In the genomic region with DNA sequence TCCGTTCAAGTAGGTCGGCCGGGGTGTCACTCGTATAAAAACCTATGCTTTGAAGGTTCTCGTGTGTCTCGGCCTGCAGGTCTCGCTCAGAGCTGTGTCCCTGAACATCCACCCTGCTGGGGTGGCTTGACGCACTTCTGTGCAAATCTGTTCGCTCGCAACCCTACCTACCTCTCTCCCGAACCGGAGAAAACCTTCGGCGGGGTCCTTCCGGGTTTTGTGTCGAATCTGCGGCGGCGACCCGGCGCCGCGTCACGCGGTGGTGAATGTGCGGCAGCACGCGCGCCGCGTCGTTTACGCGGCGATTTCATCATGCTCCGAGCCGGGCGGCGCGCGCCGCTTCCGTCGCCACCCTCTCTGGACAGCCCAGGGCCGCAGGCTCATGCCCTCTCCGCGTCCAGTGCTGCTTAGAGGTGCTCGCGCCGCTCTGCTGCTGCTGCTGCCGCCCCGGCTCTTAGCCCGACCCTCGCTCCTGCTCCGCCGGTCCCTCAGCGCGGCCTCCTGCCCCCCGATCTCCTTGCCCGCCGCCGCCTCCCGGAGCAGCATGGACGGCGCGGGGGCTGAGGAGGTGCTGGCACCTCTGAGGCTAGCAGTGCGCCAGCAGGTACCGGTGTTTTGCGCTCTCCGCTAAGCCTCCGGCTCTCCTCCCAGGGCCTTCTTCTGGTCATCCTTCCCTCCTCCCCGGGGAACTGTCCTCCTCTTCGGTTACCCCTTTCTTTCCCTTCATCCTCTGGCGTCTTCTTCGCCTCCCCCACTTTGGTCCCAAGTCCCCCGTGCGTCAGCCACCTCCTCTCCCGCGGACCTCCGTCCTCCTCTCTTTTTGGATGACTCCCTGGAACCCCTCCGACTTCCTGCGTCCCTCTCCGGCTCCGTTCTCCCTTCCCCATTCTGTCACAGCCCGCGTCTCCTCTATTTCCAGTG, we compare ENCODE assay signal across 1 cellular context.
A peak's percentile ranks its signal among the peaks of the same experiment; 100 is the strongest.
TF ChIP-seq lines count a peak whose summit lies in the region.

Gene GARS1, plus strand, starts transcription at position 339 of the 921 bp plus-strand sequence. Its CDS starts 44 bp downstream, at position 383.

TF ChIP-seq in HepG2, 621 proteins besides CTCF, POLR2A, EP300 and RAD21 (continued from another document and continues in another):
- TF ChIP-seq, protein P1, sequence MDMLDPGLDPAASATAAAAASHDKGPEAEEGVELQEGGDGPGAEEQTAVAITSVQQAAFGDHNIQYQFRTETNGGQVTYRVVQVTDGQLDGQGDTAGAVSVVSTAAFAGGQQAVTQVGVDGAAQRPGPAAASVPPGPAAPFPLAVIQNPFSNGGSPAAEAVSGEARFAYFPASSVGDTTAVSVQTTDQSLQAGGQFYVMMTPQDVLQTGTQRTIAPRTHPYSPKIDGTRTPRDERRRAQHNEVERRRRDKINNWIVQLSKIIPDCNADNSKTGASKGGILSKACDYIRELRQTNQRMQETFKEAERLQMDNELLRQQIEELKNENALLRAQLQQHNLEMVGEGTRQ (IDR thresholded peaks at IDR 0.05; ENCODE audit: low read depth, low read length): no peak
- TF ChIP-seq, protein P1 (CRISPR knock-in tag; IDR thresholded peaks at IDR 0.05; ENCODE audit: borderline replicate concordance): 0 out of 2 replicates have a peak, but pooled peaks have one; percentile 17
- TF ChIP-seq ZKSCAN8 (CRISPR knock-in tag; IDR thresholded peaks at IDR 0.05; ENCODE audit: borderline replicate concordance): peak; percentile 85
- peak; percentile 88; the same call in 1 of the 2 replicates for TF ChIP-seq ZNF790 (CRISPR knock-in tag; IDR thresholded peaks at IDR 0.05; ENCODE audit: borderline replicate concordance)
- no peak; the same call in 1 of the 2 replicates for TF ChIP-seq ZNF432 (CRISPR knock-in tag; IDR thresholded peaks at IDR 0.05; ENCODE audit: borderline replicate concordance)
- peak; percentile 87 for TF ChIP-seq ARNTL (CRISPR knock-in tag; IDR thresholded peaks at IDR 0.05)
- peak; percentile 73 for TF ChIP-seq SAFB2 (CRISPR knock-in tag; IDR thresholded peaks at IDR 0.05; ENCODE audit: borderline replicate concordance, low read depth)
- no peak; the same call in 1 of the 2 replicates for TF ChIP-seq ELF4 (CRISPR knock-in tag; IDR thresholded peaks at IDR 0.05; ENCODE audit: borderline replicate concordance)
- TF ChIP-seq BCL6 (CRISPR knock-in tag; IDR thresholded peaks at IDR 0.05): peak; percentile 55
- TF ChIP-seq ZNF670 (CRISPR knock-in tag; IDR thresholded peaks at IDR 0.05; ENCODE audit: borderline replicate concordance): peak; percentile 87
- peak; percentile 69 for TF ChIP-seq HCFC1 (IDR thresholded peaks at IDR 0.05; ENCODE audit: low read depth, low read length)
- peak; percentile 55 for TF ChIP-seq SKI (IDR thresholded peaks at IDR 0.05; ENCODE audit: partially characterized antibody)
- no peak for TF ChIP-seq PLSCR1 (CRISPR knock-in tag; IDR thresholded peaks at IDR 0.05; ENCODE audit: borderline replicate concordance)
- no peak for TF ChIP-seq ONECUT2 (CRISPR knock-in tag; IDR thresholded peaks at IDR 0.05)
- TF ChIP-seq, protein P2, sequence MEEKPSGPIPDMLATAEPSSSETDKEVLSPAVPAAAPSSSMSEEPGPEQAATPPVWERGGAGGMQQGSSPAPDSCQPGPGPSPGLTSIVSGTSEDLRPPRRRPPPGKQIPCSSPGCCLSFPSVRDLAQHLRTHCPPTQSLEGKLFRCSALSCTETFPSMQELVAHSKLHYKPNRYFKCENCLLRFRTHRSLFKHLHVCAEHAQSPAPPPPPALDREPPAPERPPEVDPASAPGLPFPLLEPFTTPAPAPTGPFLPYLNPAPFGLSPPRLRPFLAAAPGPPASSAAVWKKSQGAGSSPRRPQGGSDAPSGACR (CRISPR knock-in tag; IDR thresholded peaks at IDR 0.05): peak; percentile 70
- TF ChIP-seq NFATC3 (CRISPR knock-in tag; IDR thresholded peaks at IDR 0.05): no peak
- TF ChIP-seq TCF7 (IDR thresholded peaks at IDR 0.05; ENCODE audit: low read depth): no peak
- TF ChIP-seq ZFP41 (CRISPR knock-in tag; IDR thresholded peaks at IDR 0.05; ENCODE audit: borderline replicate concordance): 0 out of 2 replicates have a peak, but pooled peaks have one; percentile 31
- TF ChIP-seq ZNF704 (CRISPR knock-in tag; IDR thresholded peaks at IDR 0.05; ENCODE audit: borderline replicate concordance): peak; percentile 82; the same call in 1 of the 2 replicates
- peak; percentile 75; the same call in 1 of the 2 replicates for TF ChIP-seq ZNF839 (CRISPR knock-in tag; IDR thresholded peaks at IDR 0.05; ENCODE audit: borderline replicate concordance)
- TF ChIP-seq AKNA (CRISPR knock-in tag; IDR thresholded peaks at IDR 0.05; ENCODE audit: borderline replicate concordance): 0 out of 2 replicates have a peak, but pooled peaks have one; percentile 26
- no peak for TF ChIP-seq PRMT3 (CRISPR knock-in tag; IDR thresholded peaks at IDR 0.05; ENCODE audit: borderline replicate concordance, low read depth)
- peak; percentile 68 for TF ChIP-seq TARDBP (CRISPR knock-in tag; IDR thresholded peaks at IDR 0.05)
- TF ChIP-seq NFKB2 (CRISPR knock-in tag; IDR thresholded peaks at IDR 0.05; ENCODE audit: borderline replicate concordance): peak; percentile 91; the same call in 1 of the 2 replicates
- TF ChIP-seq XRCC5 (optimal IDR thresholded peaks at IDR 0.05; ENCODE audit: low read length): no peak
- no peak for TF ChIP-seq ZNF75D (CRISPR knock-in tag; IDR thresholded peaks at IDR 0.05; ENCODE audit: borderline replicate concordance)
- TF ChIP-seq SP5 (CRISPR knock-in tag; IDR thresholded peaks at IDR 0.05; ENCODE audit: borderline replicate concordance, low read depth): no peak
- peak; percentile 93 for TF ChIP-seq THAP11 (CRISPR knock-in tag; IDR thresholded peaks at IDR 0.05)
- TF ChIP-seq FOXJ3 (CRISPR knock-in tag; IDR thresholded peaks at IDR 0.05; ENCODE audit: borderline replicate concordance): peak; percentile 78
- TF ChIP-seq MIER2 (CRISPR knock-in tag; IDR thresholded peaks at IDR 0.05): peak; percentile 70; the same call in 1 of the 2 replicates
- TF ChIP-seq, protein P3, sequence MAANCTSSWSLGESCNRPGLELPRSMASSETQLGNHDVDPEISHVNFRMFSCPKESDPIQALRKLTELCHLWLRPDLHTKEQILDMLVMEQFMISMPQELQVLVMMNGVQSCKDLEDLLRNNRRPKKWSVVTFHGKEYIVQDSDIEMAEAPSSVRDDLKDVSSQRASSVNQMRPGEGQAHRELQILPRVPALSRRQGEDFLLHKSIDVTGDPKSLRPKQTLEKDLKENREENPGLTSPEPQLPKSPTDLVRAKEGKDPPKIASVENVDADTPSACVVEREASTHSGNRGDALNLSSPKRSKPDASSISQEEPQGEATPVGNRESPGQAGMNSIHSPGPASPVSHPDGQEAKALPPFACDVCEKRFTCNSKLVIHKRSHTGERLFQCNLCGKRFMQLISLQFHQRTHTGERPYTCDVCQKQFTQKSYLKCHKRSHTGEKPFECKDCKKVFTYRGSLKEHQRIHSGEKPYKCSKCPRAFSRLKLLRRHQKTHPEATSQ (CRISPR knock-in tag; IDR thresholded peaks at IDR 0.05; ENCODE audit: borderline replicate concordance): 0 out of 2 replicates have a peak, but pooled peaks have one; percentile 22
- TF ChIP-seq KDM2A (CRISPR knock-in tag; IDR thresholded peaks at IDR 0.05; ENCODE audit: borderline replicate concordance, low read depth): peak; percentile 99
- peak; percentile 26; the same call in 1 of the 2 replicates for TF ChIP-seq ZBTB26 (CRISPR knock-in tag; IDR thresholded peaks at IDR 0.05; ENCODE audit: borderline replicate concordance)
- no peak for TF ChIP-seq HNRNPL (IDR thresholded peaks at IDR 0.05; ENCODE audit: low read depth, low read length)
- no peak for TF ChIP-seq ZNF180 (CRISPR knock-in tag; IDR thresholded peaks at IDR 0.05; ENCODE audit: borderline replicate concordance, low read depth)
- TF ChIP-seq NFIC (IDR thresholded peaks at IDR 0.05; ENCODE audit: low read length): 0 out of 2 replicates have a peak, but pooled peaks have one; percentile 65
- TF ChIP-seq RFXAP (CRISPR knock-in tag; IDR thresholded peaks at IDR 0.05; ENCODE audit: borderline replicate concordance): peak; percentile 92
- no peak for TF ChIP-seq SMC3 (IDR thresholded peaks at IDR 0.05; ENCODE audit: low read length)
- no peak for TF ChIP-seq ZKSCAN1 (IDR thresholded peaks at IDR 0.05; ENCODE audit: low read length)
- peak; percentile 84 for TF ChIP-seq ZNF563 (CRISPR knock-in tag; IDR thresholded peaks at IDR 0.05)
- no peak for TF ChIP-seq ZNF207 (IDR thresholded peaks at IDR 0.05; ENCODE audit: borderline replicate concordance)
- TF ChIP-seq ZNF605 (CRISPR knock-in tag; IDR thresholded peaks at IDR 0.05): peak; percentile 80; the same call in 1 of the 2 replicates
- peak; percentile 81; the same call in 1 of the 2 replicates for TF ChIP-seq MED13 (CRISPR knock-in tag; IDR thresholded peaks at IDR 0.05)
- TF ChIP-seq FOXK1 (CRISPR knock-in tag; IDR thresholded peaks at IDR 0.05; ENCODE audit: borderline replicate concordance, low read depth): peak; percentile 94
- TF ChIP-seq SALL1 (CRISPR knock-in tag; IDR thresholded peaks at IDR 0.05): peak; percentile 90
- TF ChIP-seq NR2F1 (CRISPR knock-in tag; IDR thresholded peaks at IDR 0.05): 0 out of 4 replicates have a peak, but pooled peaks of 1 of the 2 experiments have one; percentile 4
- TF ChIP-seq ERF (CRISPR knock-in tag; IDR thresholded peaks at IDR 0.05): peak; percentile 94
- TF ChIP-seq ZNF547 (CRISPR knock-in tag; IDR thresholded peaks at IDR 0.05): peak; percentile 44
- peak; percentile 84 for TF ChIP-seq ZNF768 (CRISPR knock-in tag; IDR thresholded peaks at IDR 0.05)
- TF ChIP-seq SRSF4 (IDR thresholded peaks at IDR 0.05; ENCODE audit: low read depth, low read length, poor library complexity, severe bottlenecking): peak; percentile 41
- TF ChIP-seq MBNL3 (CRISPR knock-in tag; conservative IDR thresholded peaks at IDR 0.05): no peak
- peak; percentile 86; the same call in 1 of the 2 replicates for TF ChIP-seq ZNF335 (CRISPR knock-in tag; IDR thresholded peaks at IDR 0.05)
- peak; percentile 93 for TF ChIP-seq ZNF256 (CRISPR knock-in tag; conservative IDR thresholded peaks at IDR 0.05)
- TF ChIP-seq ZNF83 (CRISPR knock-in tag; IDR thresholded peaks at IDR 0.05; ENCODE audit: borderline replicate concordance): 0 out of 2 replicates have a peak, but pooled peaks have one; percentile 71
- TF ChIP-seq SATB2 (CRISPR knock-in tag; IDR thresholded peaks at IDR 0.05): no peak
- peak; percentile 80; the same call in 1 of the 2 replicates for TF ChIP-seq ZNF816 (CRISPR knock-in tag; IDR thresholded peaks at IDR 0.05; ENCODE audit: borderline replicate concordance)
- no peak for TF ChIP-seq HNRNPH1 (optimal IDR thresholded peaks at IDR 0.05; ENCODE audit: low read depth, low read length)
